Comparison of ENCODE assay signal across 7 cellular contexts in genomic region chr1:151061012-151061401, GRCh38. TPM values are rescaled to one million over a fixed set of nuclear protein-coding genes. Genes with fewer than 3 reads are reported as not detected.
DNase-seq lines count a peak whose midpoint lies in the region; ATAC-seq, FAIRE-seq and TF ChIP-seq lines count a peak whose summit lies in the region.

No MANE protein-coding gene starts in this region.

- peak; percentile 34 for DNase-seq in ELF-1 (ENCODE audit: low read depth, low spot score)
- DNase-seq in NCI-H146 (lab: John Stamatoyannopoulos, UW), result peak; percentile 71
- DNase-seq in GM12878 (ENCODE audit: low read depth, low spot score), result no peak
- no peak for DNase-seq in HTR-8/SVneo (ENCODE audit: insufficient read length, low spot score)

- H3K36me3 ChIP-seq in GM12878 (ENCODE audit: control insufficient read depth in 2 of 2, insufficient read depth in 2 of 2, low read length in 1 of 2), result peaks cover 0 to 5% of the 10 kb centered on the region in 2 experiments; a peak in 2 of 4 replicates
- H3K36me3 ChIP-seq in neuron (ENCODE audit: insufficient read depth, low read length), result peaks cover 28% of the 10 kb centered on the region

- H3K4me3 ChIP-seq in GM12878 (peak overlapping the region; percentile 93), neuron (ENCODE audit: low read length) (peak overlapping the region; percentile 65)

- in situ Hi-C loops in GM12878 (cut with MboI), result no loop called here

- intact Hi-C loops in GM12878 (cut with micrococcal nuclease; ENCODE audit: unreplicated experiment), result no loop called here

- no peaks in the 10 kb centered on the region for H3K27me3 ChIP-seq in GM12878 (replicated peaks in 1 of 2; ENCODE audit: control insufficient read depth in 2 of 2, insufficient read depth in 2 of 2, low read length in 1 of 2)
- no peaks in the 10 kb centered on the region for H3K27me3 ChIP-seq in neuron (ENCODE audit: insufficient read depth, low read length)

- TSS peak; percentile 49 for BruUV-seq in GM12878 (replicated peaks; lab: Mats Ljungman, UMichigan)

- no peak for TF ChIP-seq CTCF in GM12878 (IDR thresholded peaks at IDR 0.05 in 2 of 3, conservative IDR thresholded peaks at IDR 0.05 in 1 of 3; ENCODE audit: control insufficient read depth in 2 of 3, extremely low read depth in 1 of 3, insufficient read depth in 1 of 3, low read depth in 3 of 3, low read length in 3 of 3)

- FAIRE-seq in GM12878 (lab: Jason Lieb, UNC) (no peak), HTR-8/SVneo (lab: Jason Lieb, UNC) (no peak)

- POLR2A ChIA-PET in GM12878 (lab: Charles Lee), result interaction anchor here (1.0 to 5.8 kb wide), 4 partner anchors 9 to 481 kb away, joined by 3 to 65 read pairs (median 22); partner anchors contain the start of genes C1orf56, GABPB2, MCL1 and VPS72

- H2AFZ ChIP-seq in GM12878 (ENCODE audit: control insufficient read depth, low read depth, low read length) (peak overlapping the region; percentile 95), neuron (ENCODE audit: low read depth, low read length) (no peak overlapping the region)

- no peaks in the 10 kb centered on the region for H3K9me3 ChIP-seq in GM12878 (replicated peaks; ENCODE audit: control insufficient read depth, insufficient read depth, low read length)
- H3K9me3 ChIP-seq in neuron (ENCODE audit: low read length), result no peaks in the 10 kb centered on the region

- H3K79me2 ChIP-seq in GM12878 (ENCODE audit: control insufficient read depth, insufficient read depth, low read length), result peaks cover 44% of the 10 kb centered on the region

- peak overlapping the region; percentile 73 for H3K4me2 ChIP-seq in GM12878 (ENCODE audit: control insufficient read depth, insufficient read depth)

- WGBS in GM12878 (ENCODE audit: insufficient coverage, insufficient replicate concordance, low lambda C conversion rate, missing lambda C conversion rate), result 63% methylated on average over 2 of the region's 2 CpGs

- H4K20me1 ChIP-seq in GM12878 (ENCODE audit: control insufficient read depth, insufficient read depth), result peaks cover 3% of the 10 kb centered on the region; the same call in 1 of the 2 replicates

- H3K4me1 ChIP-seq in GM12878 (ENCODE audit: control insufficient read depth, insufficient read depth, low read length), result peaks cover 19% of the 10 kb centered on the region
- peaks cover 28% of the 10 kb centered on the region for H3K4me1 ChIP-seq in neuron (ENCODE audit: insufficient read depth, low read length)

- peak overlapping the region; percentile 41 for H3K9ac ChIP-seq in GM12878 (ENCODE audit: control insufficient read depth, insufficient read depth, low read length)

- H3K27ac ChIP-seq in GM12878 (ENCODE audit: control insufficient read depth, insufficient read depth), result peak overlapping the region; percentile 97; the same call in 1 of the 2 replicates

- no peak for TF ChIP-seq EP300 in GM12878 (IDR thresholded peaks at IDR 0.05; ENCODE audit: borderline replicate concordance in 1 of 2, control insufficient read depth in 1 of 2, low read depth in 2 of 2, low read length in 2 of 2)

- TF ChIP-seq POLR2A in GM12878 (IDR thresholded peaks at IDR 0.05; ENCODE audit: low read depth, low read length), result no peak

- CTCF ChIA-PET in GM12878 (lab: Yijun Ruan, JAX), result interaction anchor here (0.6 to 7.4 kb wide), 12 partner anchors 9 to 98 kb away, joined by 3 to 76 read pairs (median 4); partner anchors contain the start of genes C1orf56, GABPB2, MINDY1 and TNFAIP8L2

- 0 out of 2 replicates have a peak, but pooled peaks have one; percentile 2 for TF ChIP-seq RAD21 in GM12878 (IDR thresholded peaks at IDR 0.05; ENCODE audit: insufficient read depth, low read depth, low read length)

- SMC1A ChIA-PET in GM12878 (lab: Charles Lee; ENCODE audit: uncharacterized antibody, unreplicated experiment), result interaction anchor here (1.3 to 3.1 kb wide), 6 partner anchors 10 to 96 kb away, joined by 3 to 22 read pairs (median 8); partner anchors contain the start of genes C1orf56, GABPB2 and TNFAIP8L2

- RAD21 ChIA-PET in GM12878 (lab: Charles Lee; ENCODE audit: unreplicated experiment), result interaction anchor here (1.8 to 1.9 kb wide), 2 partner anchors 10 to 66 kb away, joined by 4 to 7 read pairs; partner anchors contain the start of gene GABPB2

- ATAC-seq in GM12878, result no peak
- no peak for ATAC-seq in HG03045 (IDR thresholded peaks at IDR 0.05; ENCODE audit: unreplicated experiment)
- ATAC-seq in HG02852 (IDR thresholded peaks at IDR 0.05; ENCODE audit: unreplicated experiment), result no peak

RNA-seq across cellular contexts. Expression of gene MLLT11, which starts 0.8 kb away (rescaled TPM):
- 2.8 and 3.2 TPM in 2 replicates for total RNA-seq in GM12878 (2013; cell fraction: nucleolus; rRNA removed)
- total RNA-seq in GM12878 (2014; rRNA removed) (6.2 and 8.1 TPM in 2 replicates), GM12878 (2014; rRNA removed; fragmentation: Illumina TruSeq; extraction: Trizol) (7.1 and 7.6 TPM in 2 replicates), GM12878 (2021) (7.0 TPM in 2 replicates)
- 2.5 TPM for polyA plus RNA-seq in GM12878 (2011; ENCODE audit: low read depth)
- polyA plus RNA-seq in GM12878 (2011; rRNA removed) (7.6 and 10.1 TPM in 2 replicates), GM12878 (2014; fragmentation: Illumina TruSeq; extraction: Trizol) (14.2 and 16.0 TPM in 2 replicates), GM12878 (2014; fragmentation: Nextera tagmentation; extraction: Ambion mirVana) (10 to 100 TPM; 17.8 to 27.3 TPM), GM12878 (2014; rRNA removed) (6.9 and 8.2 TPM in 2 replicates), GM12878 (2016; fragmentation: Nextera tagmentation; extraction: Ambion mirVana) (10 to 100 TPM; 10.1 to 10.4 TPM)
- polyA plus RNA-seq in GM12878 (2011; cell fraction: cytosol; rRNA removed), result 5.0 and 5.2 TPM in 2 replicates
- 4.1 and 5.9 TPM in 2 replicates for polyA plus RNA-seq in GM12878 (2011; cell fraction: nucleus; rRNA removed)
- 3.1 and 3.7 TPM in 2 replicates for polyA plus RNA-seq in GM12878 (2012)
- polyA minus RNA-seq in GM12878 (2011; rRNA and poly(A)+ RNA removed), result 2.5 and 3.2 TPM in 2 replicates
- 0.94 and 1.5 TPM in 2 replicates for polyA minus RNA-seq in GM12878 (2011; cell fraction: cytosol; rRNA and poly(A)+ RNA removed)
- 1.6 and 1.9 TPM in 2 replicates for polyA minus RNA-seq in GM12878 (2011; cell fraction: nucleus; rRNA and poly(A)+ RNA removed)

RNA-seq across cellular contexts. Expression of gene CDC42SE1, which starts 1.6 kb away (rescaled TPM):
- 111 and 115 TPM in 2 replicates for total RNA-seq in GM12878 (2013; cell fraction: nucleolus; rRNA removed)
- total RNA-seq in GM12878 (2014; rRNA removed) (75.6 and 97.3 TPM in 2 replicates), GM12878 (2014; rRNA removed; fragmentation: Illumina TruSeq; extraction: Trizol) (81.3 and 81.6 TPM in 2 replicates), GM12878 (2021) (94.2 and 94.9 TPM in 2 replicates)
- 45.6 TPM for polyA plus RNA-seq in GM12878 (2011; ENCODE audit: low read depth)
- polyA plus RNA-seq in GM12878 (2011; rRNA removed) (103 and 112 TPM in 2 replicates), GM12878 (2014; fragmentation: Illumina TruSeq; extraction: Trizol) (104 and 122 TPM in 2 replicates), GM12878 (2014; fragmentation: Nextera tagmentation; extraction: Ambion mirVana) (10 to 100 TPM; 36.9 to 38.0 TPM), GM12878 (2014; rRNA removed) (68.1 and 72.9 TPM in 2 replicates), GM12878 (2016; fragmentation: Nextera tagmentation; extraction: Ambion mirVana) (10 to 100 TPM; 35.7 to 40.6 TPM)
- 82.9 and 86.8 TPM in 2 replicates for polyA plus RNA-seq in GM12878 (2011; cell fraction: cytosol; rRNA removed)
- polyA plus RNA-seq in GM12878 (2011; cell fraction: nucleus; rRNA removed), result 107 and 171 TPM in 2 replicates
- 54.6 and 55.6 TPM in 2 replicates for polyA plus RNA-seq in GM12878 (2012)
- 79.7 and 91.0 TPM in 2 replicates for polyA minus RNA-seq in GM12878 (2011; rRNA and poly(A)+ RNA removed)
- polyA minus RNA-seq in GM12878 (2011; cell fraction: cytosol; rRNA and poly(A)+ RNA removed), result 23.9 and 29.4 TPM in 2 replicates
- polyA minus RNA-seq in GM12878 (2011; cell fraction: nucleus; rRNA and poly(A)+ RNA removed), result 24.2 and 29.6 TPM in 2 replicates

RNA-seq across cellular contexts. Expression of gene GABPB2, which starts 9.6 kb away (rescaled TPM):
- total RNA-seq in GM12878 (2013; cell fraction: nucleolus; rRNA removed), result 9.6 and 10.0 TPM in 2 replicates
- 6.1 and 7.6 TPM in 2 replicates for total RNA-seq in GM12878 (2014; rRNA removed)
- total RNA-seq in GM12878 (2014; rRNA removed; fragmentation: Illumina TruSeq; extraction: Trizol), result 9.7 and 10.5 TPM in 2 replicates
- 8.8 and 9.4 TPM in 2 replicates for total RNA-seq in GM12878 (2021)
- polyA plus RNA-seq in GM12878 (2011; ENCODE audit: low read depth), result 2.9 TPM
- 7.5 and 7.9 TPM in 2 replicates for polyA plus RNA-seq in GM12878 (2011; rRNA removed)
- 4.9 and 6.8 TPM in 2 replicates for polyA plus RNA-seq in GM12878 (2011; cell fraction: cytosol; rRNA removed)
- polyA plus RNA-seq in GM12878 (2011; cell fraction: nucleus; rRNA removed), result 2.7 and 4.0 TPM in 2 replicates
- polyA plus RNA-seq in GM12878 (2012), result 4.0 and 4.5 TPM in 2 replicates
- 6.8 and 10.3 TPM in 2 replicates for polyA plus RNA-seq in GM12878 (2014; fragmentation: Illumina TruSeq; extraction: Trizol)
- 1 to 10 TPM; 2.3 to 2.6 TPM for polyA plus RNA-seq in GM12878 (2014; fragmentation: Nextera tagmentation; extraction: Ambion mirVana)
- polyA plus RNA-seq in GM12878 (2014; rRNA removed), result 7.1 and 7.3 TPM in 2 replicates
- 1 to 10 TPM; 4.9 to 6.6 TPM for polyA plus RNA-seq in GM12878 (2016; fragmentation: Nextera tagmentation; extraction: Ambion mirVana)
- 7.1 and 12.4 TPM in 2 replicates for polyA minus RNA-seq in GM12878 (2011; rRNA and poly(A)+ RNA removed)
- polyA minus RNA-seq in GM12878 (2011; cell fraction: cytosol; rRNA and poly(A)+ RNA removed), result 1.7 and 2.0 TPM in 2 replicates
- polyA minus RNA-seq in GM12878 (2011; cell fraction: nucleus; rRNA and poly(A)+ RNA removed), result 1.1 and 1.3 TPM in 2 replicates

RNA-seq across cellular contexts. Expression of gene C1orf56, which starts 13.5 kb away (rescaled TPM):
- total RNA-seq in GM12878 (2013; cell fraction: nucleolus; rRNA removed), result 1.5 and 1.8 TPM in 2 replicates
- total RNA-seq in GM12878 (2014; rRNA removed) (1.3 and 1.5 TPM in 2 replicates), GM12878 (2014; rRNA removed; fragmentation: Illumina TruSeq; extraction: Trizol) (0.67 and 1.2 TPM in 2 replicates), GM12878 (2021) (1.5 and 1.6 TPM in 2 replicates)
- polyA plus RNA-seq in GM12878 (2011; ENCODE audit: low read depth), result 0.47 TPM
- polyA plus RNA-seq in GM12878 (2011; rRNA removed) (0.22 and 0.24 TPM in 2 replicates), GM12878 (2014; fragmentation: Illumina TruSeq; extraction: Trizol) (0.29 and 1.6 TPM in 2 replicates), GM12878 (2014; fragmentation: Nextera tagmentation; extraction: Ambion mirVana) (1 to 10 TPM; 5.5 to 8.4 TPM), GM12878 (2014; rRNA removed) (1.1 and 1.6 TPM in 2 replicates), GM12878 (2016; fragmentation: Nextera tagmentation; extraction: Ambion mirVana) (10 to 100 TPM; 12.8 to 15.5 TPM)
- polyA plus RNA-seq in GM12878 (2011; cell fraction: cytosol; rRNA removed), result 0.30 and 0.32 TPM in 2 replicates
- polyA plus RNA-seq in GM12878 (2011; cell fraction: nucleus; rRNA removed), result 0.33 and 0.34 TPM in 2 replicates
- 1.8 and 2.6 TPM in 2 replicates for polyA plus RNA-seq in GM12878 (2012)
- 0.31 and 0.37 TPM in 2 replicates for polyA minus RNA-seq in GM12878 (2011; rRNA and poly(A)+ RNA removed)
- polyA minus RNA-seq in GM12878 (2011; cell fraction: cytosol; rRNA and poly(A)+ RNA removed), result not detected in 2 replicates
- polyA minus RNA-seq in GM12878 (2011; cell fraction: nucleus; rRNA and poly(A)+ RNA removed), result 0.48 and 1.1 TPM in 2 replicates

RNA-seq across cellular contexts. Expression of gene BNIPL, which starts 24.6 kb away (rescaled TPM):
- total RNA-seq in GM12878 (2013; cell fraction: nucleolus; rRNA removed), result 1.3 and 2.5 TPM in 2 replicates
- 0.17 and 0.27 TPM in 2 replicates for total RNA-seq in GM12878 (2014; rRNA removed)
- 0.18 TPM in 2 replicates for total RNA-seq in GM12878 (2014; rRNA removed; fragmentation: Illumina TruSeq; extraction: Trizol)
- 0.11 and 0.33 TPM in 2 replicates for total RNA-seq in GM12878 (2021)
- not detected for polyA plus RNA-seq in GM12878 (2011; ENCODE audit: low read depth)
- polyA plus RNA-seq in GM12878 (2011; rRNA removed), result 0.49 and 0.99 TPM in 2 replicates
- 0.48 and 1.2 TPM in 2 replicates for polyA plus RNA-seq in GM12878 (2011; cell fraction: cytosol; rRNA removed)
- 1.3 and 2.5 TPM in 2 replicates for polyA plus RNA-seq in GM12878 (2011; cell fraction: nucleus; rRNA removed)
- 0.20 and 0.48 TPM in 2 replicates for polyA plus RNA-seq in GM12878 (2012)
- polyA plus RNA-seq in GM12878 (2014; fragmentation: Illumina TruSeq; extraction: Trizol), result 0.12 TPM in 1 of 2 replicates, not detected in the other
- under 1 TPM; 0.05 TPM for polyA plus RNA-seq in GM12878 (2014; fragmentation: Nextera tagmentation; extraction: Ambion mirVana)
- polyA plus RNA-seq in GM12878 (2014; rRNA removed), result 1.0 and 1.1 TPM in 2 replicates
- polyA plus RNA-seq in GM12878 (2016; fragmentation: Nextera tagmentation; extraction: Ambion mirVana), result under 1 TPM; 0.09 to 0.16 TPM
- polyA minus RNA-seq in GM12878 (2011; rRNA and poly(A)+ RNA removed), result 0.37 and 0.77 TPM in 2 replicates
- 0.42 TPM in 1 of 2 replicates, not detected in the other for polyA minus RNA-seq in GM12878 (2011; cell fraction: cytosol; rRNA and poly(A)+ RNA removed)
- polyA minus RNA-seq in GM12878 (2011; cell fraction: nucleus; rRNA and poly(A)+ RNA removed), result 0.36 and 1.1 TPM in 2 replicates

Comparison
In these comparisons a context has a peak if more than half of its experiments do, and no peak if none do; other contexts are left out.
1. DNase-seq: peak in ELF-1 (single experiment) and NCI-H146 (single experiment); none in GM12878 (single experiment) and HTR-8/SVneo (single experiment).